Comparison of ENCODE assay signal across 10 cellular contexts in the genomic region with DNA sequence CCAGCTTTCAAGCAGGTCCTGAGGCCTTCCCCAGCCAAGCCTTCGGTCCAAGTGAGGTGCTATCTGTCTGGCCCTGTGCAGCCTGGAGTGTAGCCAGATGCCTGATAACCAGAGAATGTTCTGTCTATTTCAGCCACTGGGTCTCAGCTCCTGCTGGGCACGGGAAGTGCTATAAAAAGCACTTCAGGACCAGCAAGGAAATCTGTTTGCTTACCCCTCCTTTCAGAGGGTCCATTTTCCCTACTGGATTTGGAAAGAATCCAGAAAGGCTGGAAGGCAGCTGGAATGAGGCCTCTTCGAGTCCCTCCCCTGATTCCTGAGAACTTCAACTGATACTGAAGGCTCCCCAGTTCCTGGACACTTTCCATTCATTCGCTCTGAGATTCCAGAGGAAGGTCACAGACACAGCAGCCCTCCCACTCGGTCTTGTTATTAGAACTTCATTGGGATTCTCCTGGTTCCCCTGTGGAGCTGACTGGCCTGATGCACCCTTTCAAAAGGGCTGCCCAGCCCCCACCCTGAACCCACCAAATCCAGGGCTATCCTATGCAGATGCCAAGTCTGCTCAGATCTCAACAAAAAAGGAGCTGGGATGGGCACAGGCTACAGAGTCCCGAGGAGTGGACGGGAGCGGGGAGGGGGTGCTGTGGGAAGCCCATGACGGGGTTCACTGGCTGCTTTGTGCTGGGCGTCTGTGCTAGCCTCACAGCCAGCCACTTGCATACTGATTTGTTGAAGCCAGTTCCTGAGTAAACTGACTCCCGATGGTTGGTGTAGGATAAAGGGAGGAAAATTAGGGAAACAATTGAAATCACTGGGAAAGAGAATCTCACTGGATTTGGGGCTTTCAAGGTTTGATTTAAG.
DNase-seq lines count a peak whose midpoint lies in the region.
"Had no signal": no experiment of that assay in that cellular context is flagged by ENCODE, and none has a peak within 500 bp of the region (broad histone marks: within the 10 kb centered on the region; RNA-seq: fewer than 3 reads in every experiment).

No MANE protein-coding gene starts in this region.

- H3K4me3 ChIP-seq in HUES6 (ENCODE audit: low read depth, low read length) (no peak overlapping the region), adipocyte (ENCODE audit: low read length) (no peak overlapping the region), rectal smooth muscle tissue (ENCODE audit: low read length) (no peak overlapping the region)

- no peak overlapping the region for H3K9ac ChIP-seq in HUES6 (ENCODE audit: low read length)
- H3K9ac ChIP-seq in adipocyte (ENCODE audit: low read length): peak overlapping the region; percentile 5
- no peak overlapping the region for H3K9ac ChIP-seq in rectal smooth muscle tissue (ENCODE audit: low read length)

- peaks cover 21% of the 10 kb centered on the region; the same call in 1 of the 2 replicates for H3K4me1 ChIP-seq in HUES6 (ENCODE audit: control insufficient read depth, insufficient read depth, low read length)
- H3K4me1 ChIP-seq in adipocyte (ENCODE audit: control insufficient read depth, insufficient read depth, low read length): peaks cover 14% of the 10 kb centered on the region
- H3K4me1 ChIP-seq in rectal smooth muscle tissue (ENCODE audit: control insufficient read depth, insufficient read depth, low read length): peaks cover 13% of the 10 kb centered on the region

- intact Hi-C loops in cardiac septum (cut with DNase I): no loop called here

- no peaks in the 10 kb centered on the region for H3K9me3 ChIP-seq in HUES6 (ENCODE audit: control insufficient read depth, insufficient read depth, low read depth, low read length)
- H3K9me3 ChIP-seq in adipocyte (ENCODE audit: control insufficient read depth, low read length): no peaks in the 10 kb centered on the region

- H3K27me3 ChIP-seq in HUES6 (ENCODE audit: control insufficient read depth, insufficient read depth, low read length): no peaks in the 10 kb centered on the region
- H3K27me3 ChIP-seq in adipocyte (replicated peaks; ENCODE audit: control insufficient read depth, insufficient read depth, low read length): no peaks in the 10 kb centered on the region
- no peaks in the 10 kb centered on the region for H3K27me3 ChIP-seq in rectal smooth muscle tissue (ENCODE audit: control insufficient read depth, insufficient read depth, low read length)

- H3K27ac ChIP-seq in HUES6 (ENCODE audit: low read depth, low read length) (peak overlapping the region; percentile 16; the same call in 1 of the 2 replicates), rectal smooth muscle tissue (ENCODE audit: low read depth, low read length) (peak overlapping the region; percentile 37)

- H3K36me3 ChIP-seq in HUES6 (ENCODE audit: control insufficient read depth, insufficient read depth, low read length): peaks cover 69% of the 10 kb centered on the region
- H3K36me3 ChIP-seq in adipocyte (ENCODE audit: control insufficient read depth, insufficient read depth, low read length, severe bottlenecking): peaks cover 56% of the 10 kb centered on the region
- peaks cover 4% of the 10 kb centered on the region for H3K36me3 ChIP-seq in rectal smooth muscle tissue (ENCODE audit: control insufficient read depth, insufficient read depth, low read length)

- DNase-seq in adipocyte (ENCODE audit: low read depth) (peak; percentile 19), cardiac septum (ENCODE audit: low spot score) (peak; percentile 85), mucosa of gallbladder (ENCODE audit: low spot score) (no peak), NCI-H82 (lab: John Stamatoyannopoulos, UW) (no peak), GDM1 (lab: John Stamatoyannopoulos, UW) (no peak), T-helper 9 cell (no peak)
- DNase-seq: NCI-H1436; stimulated activated CD4-positive, alpha-beta T cell treated with anti-CD3 and anti-CD28 coated beads, Interleukin-4, amount 100 ng/mL, for 1 hour had no signal

Comparison
In these comparisons a context has a peak if more than half of its experiments do, and no peak if none do; other contexts are left out.
1. DNase-seq: peak in adipocyte (single experiment) and cardiac septum (single experiment); none in mucosa of gallbladder (single experiment), NCI-H82 (single experiment), GDM1 (single experiment) and T-helper 9 cell (single experiment).